Comparison of ENCODE assay signal across 1 cellular context in genomic region chr10:119061352-119061751, GRCh38.
TF ChIP-seq lines count a peak whose summit lies in the region.

No MANE protein-coding gene starts in this region.

TF ChIP-seq in GM23338, 12 proteins besides CTCF, POLR2A, EP300 and RAD21:
- TF ChIP-seq POLR2AphosphoS5 (IDR thresholded peaks at IDR 0.05; ENCODE audit: low read depth) (no peak), CREB1 (CRISPR knock-in tag; IDR thresholded peaks at IDR 0.05; ENCODE audit: low read depth) (no peak), REST (IDR thresholded peaks at IDR 0.05; ENCODE audit: unreplicated experiment) (no peak), EZH2 (IDR thresholded peaks at IDR 0.05; ENCODE audit: low read depth, unreplicated experiment) (no peak), ZNF114 (CRISPR knock-in tag; IDR thresholded peaks at IDR 0.05) (no peak), EZH2phosphoT487 (IDR thresholded peaks at IDR 0.05; ENCODE audit: unreplicated experiment) (no peak), ZNF331 (CRISPR knock-in tag; IDR thresholded peaks at IDR 0.05; ENCODE audit: low read depth) (no peak), NANOG (IDR thresholded peaks at IDR 0.05; ENCODE audit: borderline replicate concordance) (no peak), JUNB (IDR thresholded peaks at IDR 0.05; ENCODE audit: unreplicated experiment) (no peak), ETS1 (IDR thresholded peaks at IDR 0.05) (no peak), STAT1 (IDR thresholded peaks at IDR 0.05; ENCODE audit: unreplicated experiment) (no peak), ZNF462 (CRISPR knock-in tag; IDR thresholded peaks at IDR 0.05) (no peak)
